In the genomic region with DNA sequence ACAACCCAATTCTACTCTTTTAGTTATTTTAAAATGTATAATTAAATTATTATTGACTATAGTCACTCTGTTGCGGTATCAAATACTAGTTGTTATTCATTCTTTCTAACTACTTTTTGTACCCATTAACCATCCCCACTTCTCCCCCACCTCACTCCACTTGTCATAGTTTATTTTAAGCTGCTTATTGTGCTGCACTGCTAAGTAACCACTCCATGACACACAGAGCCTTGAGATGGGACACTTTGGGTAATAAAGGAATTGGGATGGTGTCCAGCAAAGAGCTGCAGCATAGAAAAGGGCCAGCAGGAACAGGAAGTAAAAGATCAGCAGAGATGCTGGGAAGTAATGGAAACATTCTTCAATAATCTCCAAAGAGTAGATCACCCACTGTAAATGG, we compare ENCODE assay signal across 17 cellular contexts.
DNase-seq lines count a peak whose midpoint lies in the region; ATAC-seq and TF ChIP-seq lines count a peak whose summit lies in the region.
"Had no signal": no experiment of that assay in that cellular context is flagged by ENCODE, and none has a peak within 500 bp of the region (broad histone marks: within the 10 kb centered on the region; RNA-seq: fewer than 3 reads in every experiment).

No MANE protein-coding gene starts in this region.

- no peak overlapping the region for H3K23ac ChIP-seq in mesenchymal stem cell (ENCODE audit: low read length in 2 of 2)

- H3K4ac ChIP-seq in mesenchymal stem cell (ENCODE audit: low read depth in 1 of 2, low read length in 2 of 2) = no peak overlapping the region

- DNase-seq in left ventricle myocardium superior (no peak), cardiac septum (ENCODE audit: low spot score) (no peak), T-helper 17 cell (no peak), myocyte (ENCODE audit: low read depth) (peak; percentile 17), GM23338 (ENCODE audit: low spot score) (no peak), mesenchymal stem cell (no peak)
- no peak for DNase-seq in stimulated activated CD4-positive, alpha-beta T cell treated with anti-CD3 and anti-CD28 coated beads, Interleukin-2, amount 100 ng/mL, for 48 hours
- DNase-seq: 8988T; CD4-positive, alpha-beta memory T cell; DMS153; DMS79; GDM1; GM23248; HCEC 1CT had no signal

- no peaks in the 10 kb centered on the region for H3K79me1 ChIP-seq in mesenchymal stem cell (replicated peaks; ENCODE audit: low read length, poor library complexity, severe bottlenecking)

- H3K27me3 Mint-ChIP-seq in T-helper 17 cell (peaks cover 16% of the 10 kb centered on the region), GM23338 (ENCODE audit: insufficient read depth, low read depth, poor library complexity) (peaks cover 4% of the 10 kb centered on the region)

- TF ChIP-seq CTCF in GM23338 (conservative IDR thresholded peaks at IDR 0.05; ENCODE audit: low read depth in 2 of 2) = no peak

- H3K4me1 Mint-ChIP-seq in T-helper 17 cell (no peaks in the 10 kb centered on the region), GM23338 (peaks cover 14% of the 10 kb centered on the region; the same call in 2 of the 3 replicates)
- H3K4me1 Mint-ChIP-seq: CD14-positive monocyte; CD4-positive, alpha-beta memory T cell had no signal

- no peak overlapping the region for H2BK5ac ChIP-seq in mesenchymal stem cell (ENCODE audit: low read depth, low read length, poor library complexity, severe bottlenecking)

- H3K4me2 ChIP-seq in GM23338 (no peak overlapping the region), mesenchymal stem cell (ENCODE audit: low read length, poor library complexity, severe bottlenecking) (no peak overlapping the region)
- H3K4me2 ChIP-seq: BLaER1 had no signal

- H2BK12ac ChIP-seq in mesenchymal stem cell (ENCODE audit: low read length in 2 of 2) = no peak overlapping the region

- H3K9ac ChIP-seq in mesenchymal stem cell (ENCODE audit: low read length) = no peak overlapping the region
- H3K9ac ChIP-seq: BLaER1, GM23248 had no signal

- WGBS in mesenchymal stem cell = 86% methylated on average over 1 of the region's 1 CpG

- H4K8ac ChIP-seq in mesenchymal stem cell (ENCODE audit: low read length) = no peak overlapping the region

- H3F3A ChIP-seq in GM23338 (replicated peaks; ENCODE audit: low read depth) = no peaks in the 10 kb centered on the region

- H3K4me3 Mint-ChIP-seq in T-helper 17 cell (no peak overlapping the region), GM23338 (no peak overlapping the region)
- H3K4me3 Mint-ChIP-seq: CD14-positive monocyte; CD4-positive, alpha-beta memory T cell had no signal

- no peaks in the 10 kb centered on the region for H3K79me2 ChIP-seq in GM23338 (replicated peaks; ENCODE audit: insufficient read depth)

- ATAC-seq in left ventricle myocardium superior = peak; percentile 37
- no peak for ATAC-seq in T-helper 17 cell
- no peak for ATAC-seq in GM23338

- H3K9me3 Mint-ChIP-seq in GM23338 = no peaks in the 10 kb centered on the region

- H3K36me3 ChIP-seq in GM23338 (ENCODE audit: insufficient read depth) (no peaks in the 10 kb centered on the region), mesenchymal stem cell (ENCODE audit: control insufficient read depth in 1 of 2, insufficient read depth in 2 of 2, low read depth in 1 of 2, low read length in 2 of 2) (no peaks in the 10 kb centered on the region)
- H3K36me3 ChIP-seq: BLaER1 had no signal

- no peak overlapping the region for H2BK15ac ChIP-seq in mesenchymal stem cell (ENCODE audit: low read depth, poor library complexity, severe bottlenecking)

- no peak overlapping the region for H3K14ac ChIP-seq in mesenchymal stem cell (ENCODE audit: low read length in 2 of 2)

- H3K27ac ChIP-seq in GM23338 (ENCODE audit: low read depth) (no peak overlapping the region), mesenchymal stem cell (ENCODE audit: low read length, poor library complexity, severe bottlenecking) (no peak overlapping the region)
- H3K27ac ChIP-seq: BLaER1, GM23248, HL-60 had no signal

- no peak overlapping the region for H2BK120ac ChIP-seq in mesenchymal stem cell (ENCODE audit: low read depth, low read length)

- no peak overlapping the region for H4K91ac ChIP-seq in mesenchymal stem cell (ENCODE audit: low read length)

- no peaks in the 10 kb centered on the region for H3K9me3 ChIP-seq in T-helper 17 cell (ENCODE audit: control insufficient read depth, low read length, poor library complexity, severe bottlenecking)
- no peaks in the 10 kb centered on the region for H3K9me3 ChIP-seq in mesenchymal stem cell (ENCODE audit: control insufficient read depth, low read length)
- H3K9me3 ChIP-seq: BLaER1 had no signal

- H3K9me2 ChIP-seq in GM23338 (ENCODE audit: insufficient read depth) = no peaks in the 10 kb centered on the region

- intact Hi-C loops in left ventricle myocardium superior (cut with micrococcal nuclease) (no loop called here), cardiac septum (cut with DNase I) (no loop called here)

- H2AFZ ChIP-seq in GM23338 (no peak overlapping the region), mesenchymal stem cell (ENCODE audit: low read depth, low read length) (no peak overlapping the region)
- H2AFZ ChIP-seq: GM23248 had no signal

- H3K18ac ChIP-seq in mesenchymal stem cell (ENCODE audit: low read depth in 1 of 2, low read length in 2 of 2) = no peak overlapping the region

- peaks cover 11% of the 10 kb centered on the region for H3K4me1 ChIP-seq in GM23338 (ENCODE audit: insufficient read depth)
- no peaks in the 10 kb centered on the region for H3K4me1 ChIP-seq in mesenchymal stem cell (ENCODE audit: control insufficient read depth, insufficient read depth, low read depth, low read length)
- H3K4me1 ChIP-seq: BLaER1 had no signal

- H3K4me3 ChIP-seq in GM23338 (no peak overlapping the region), mesenchymal stem cell (ENCODE audit: insufficient read depth in 1 of 2, low read depth in 1 of 2, low read length in 2 of 2) (no peak overlapping the region)
- H3K4me3 ChIP-seq: BLaER1, GM23248 had no signal

- no peaks in the 10 kb centered on the region for H4K20me1 ChIP-seq in GM23338 (replicated peaks; ENCODE audit: insufficient read depth)
- H4K20me1 ChIP-seq: BLaER1 had no signal

- no peaks in the 10 kb centered on the region for H3K36me3 Mint-ChIP-seq in T-helper 17 cell (ENCODE audit: low read depth)
- no peaks in the 10 kb centered on the region for H3K36me3 Mint-ChIP-seq in GM23338 (ENCODE audit: low read depth)
- H3K36me3 Mint-ChIP-seq: CD14-positive monocyte; CD4-positive, alpha-beta memory T cell had no signal

- no peaks in the 10 kb centered on the region for H3K27me3 ChIP-seq in GM23338 (ENCODE audit: insufficient read depth)
- H3K27me3 ChIP-seq in mesenchymal stem cell (ENCODE audit: control insufficient read depth in 1 of 2, insufficient read depth in 1 of 2, low read length in 2 of 2) = peaks cover 6 to 23% of the 10 kb centered on the region in 2 experiments
- H3K27me3 ChIP-seq: BLaER1 had no signal

- H2AK5ac ChIP-seq in mesenchymal stem cell (ENCODE audit: low read length, severe bottlenecking) = no peak overlapping the region

- H3K27ac Mint-ChIP-seq in T-helper 17 cell (peak overlapping the region; percentile 16), GM23338 (no peak overlapping the region)

TF ChIP-seq in GM23338, 12 proteins besides CTCF, POLR2A, EP300 and RAD21 (continues in another document):
- TF ChIP-seq STAT1 (IDR thresholded peaks at IDR 0.05; ENCODE audit: unreplicated experiment) = no peak
- no peak for TF ChIP-seq ZNF331 (CRISPR knock-in tag; IDR thresholded peaks at IDR 0.05; ENCODE audit: low read depth)
- TF ChIP-seq CREB1 (CRISPR knock-in tag; IDR thresholded peaks at IDR 0.05; ENCODE audit: low read depth) = no peak
- TF ChIP-seq EZH2phosphoT487 (IDR thresholded peaks at IDR 0.05; ENCODE audit: unreplicated experiment) = no peak
- TF ChIP-seq POLR2AphosphoS5 (IDR thresholded peaks at IDR 0.05; ENCODE audit: low read depth) = no peak
- TF ChIP-seq, protein P1, sequence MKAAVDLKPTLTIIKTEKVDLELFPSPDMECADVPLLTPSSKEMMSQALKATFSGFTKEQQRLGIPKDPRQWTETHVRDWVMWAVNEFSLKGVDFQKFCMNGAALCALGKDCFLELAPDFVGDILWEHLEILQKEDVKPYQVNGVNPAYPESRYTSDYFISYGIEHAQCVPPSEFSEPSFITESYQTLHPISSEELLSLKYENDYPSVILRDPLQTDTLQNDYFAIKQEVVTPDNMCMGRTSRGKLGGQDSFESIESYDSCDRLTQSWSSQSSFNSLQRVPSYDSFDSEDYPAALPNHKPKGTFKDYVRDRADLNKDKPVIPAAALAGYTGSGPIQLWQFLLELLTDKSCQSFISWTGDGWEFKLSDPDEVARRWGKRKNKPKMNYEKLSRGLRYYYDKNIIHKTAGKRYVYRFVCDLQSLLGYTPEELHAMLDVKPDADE (IDR thresholded peaks at IDR 0.05) = no peak
